1 cellular context compared by ENCODE assay signal in the genomic region with DNA sequence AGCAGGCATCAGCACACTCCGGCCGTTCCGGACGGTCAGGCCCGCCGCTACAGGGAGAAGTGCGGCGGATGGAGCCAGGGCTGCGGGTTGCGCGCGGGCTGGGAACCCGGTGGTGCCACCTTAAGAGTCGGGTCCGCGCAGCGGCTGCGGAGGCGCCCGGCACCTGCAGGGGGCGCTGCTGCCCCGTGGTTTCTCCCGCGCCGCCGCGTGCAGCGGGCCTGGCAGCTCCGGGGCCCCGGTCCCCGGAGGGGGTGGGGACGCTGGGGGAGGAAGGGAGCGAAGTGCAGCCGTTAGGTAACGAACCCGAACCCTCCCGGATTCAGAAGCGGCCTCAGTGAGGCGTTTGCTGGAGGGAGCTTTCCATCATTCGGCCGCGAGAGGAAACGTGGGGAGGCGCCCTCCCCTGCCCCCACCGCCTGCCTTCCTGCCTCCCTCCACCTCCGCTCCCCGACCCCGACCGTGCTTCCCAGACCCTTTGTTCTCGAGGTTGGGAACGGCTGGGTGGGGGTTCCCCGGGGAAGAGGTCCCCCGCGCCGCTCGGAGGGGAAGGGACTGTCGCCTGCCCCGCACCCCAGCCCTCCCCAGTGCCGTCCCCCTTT.
TF ChIP-seq lines count a peak whose summit lies in the region.

No MANE protein-coding gene starts in this region.

TF ChIP-seq in HepG2, 621 proteins besides CTCF, POLR2A, EP300 and RAD21 (continued from another document and continues in another):
- TF ChIP-seq ZNF280B (CRISPR knock-in tag; IDR thresholded peaks at IDR 0.05; ENCODE audit: borderline replicate concordance), result peak; percentile 81; the same call in 1 of the 2 replicates
- no peak for TF ChIP-seq ZC3H4 (CRISPR knock-in tag; IDR thresholded peaks at IDR 0.05; ENCODE audit: borderline replicate concordance)
- TF ChIP-seq NFKB2 (CRISPR knock-in tag; IDR thresholded peaks at IDR 0.05; ENCODE audit: borderline replicate concordance), result peak; percentile 89
- TF ChIP-seq, protein P1, sequence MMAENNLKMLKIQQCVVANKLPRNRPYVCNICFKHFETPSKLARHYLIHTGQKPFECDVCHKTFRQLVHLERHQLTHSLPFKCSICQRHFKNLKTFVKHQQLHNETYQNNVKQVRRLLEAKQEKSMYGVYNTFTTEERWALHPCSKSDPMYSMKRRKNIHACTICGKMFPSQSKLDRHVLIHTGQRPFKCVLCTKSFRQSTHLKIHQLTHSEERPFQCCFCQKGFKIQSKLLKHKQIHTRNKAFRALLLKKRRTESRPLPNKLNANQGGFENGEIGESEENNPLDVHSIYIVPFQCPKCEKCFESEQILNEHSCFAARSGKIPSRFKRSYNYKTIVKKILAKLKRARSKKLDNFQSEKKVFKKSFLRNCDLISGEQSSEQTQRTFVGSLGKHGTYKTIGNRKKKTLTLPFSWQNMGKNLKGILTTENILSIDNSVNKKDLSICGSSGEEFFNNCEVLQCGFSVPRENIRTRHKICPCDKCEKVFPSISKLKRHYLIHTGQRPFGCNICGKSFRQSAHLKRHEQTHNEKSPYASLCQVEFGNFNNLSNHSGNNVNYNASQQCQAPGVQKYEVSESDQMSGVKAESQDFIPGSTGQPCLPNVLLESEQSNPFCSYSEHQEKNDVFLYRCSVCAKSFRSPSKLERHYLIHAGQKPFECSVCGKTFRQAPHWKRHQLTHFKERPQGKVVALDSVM (CRISPR knock-in tag; IDR thresholded peaks at IDR 0.05), result peak; percentile 69; the same call in 1 of the 2 replicates
- peak; percentile 67 for TF ChIP-seq HNRNPLL (IDR thresholded peaks at IDR 0.05; ENCODE audit: low read depth, low read length, poor library complexity, severe bottlenecking)
- no peak for TF ChIP-seq ZBTB40 (IDR thresholded peaks at IDR 0.05)
- TF ChIP-seq ZBTB40 (CRISPR knock-in tag; IDR thresholded peaks at IDR 0.05), result peak; percentile 65; the same call in 1 of the 2 replicates
- 0 out of 2 replicates have a peak, but pooled peaks have one; percentile 37 for TF ChIP-seq ZNF576 (CRISPR knock-in tag; IDR thresholded peaks at IDR 0.05)
- TF ChIP-seq PAX8 (CRISPR knock-in tag; IDR thresholded peaks at IDR 0.05; ENCODE audit: borderline replicate concordance), result no peak
- no peak for TF ChIP-seq ZNF3 (CRISPR knock-in tag; IDR thresholded peaks at IDR 0.05)
- TF ChIP-seq ZNF670 (CRISPR knock-in tag; IDR thresholded peaks at IDR 0.05; ENCODE audit: borderline replicate concordance), result no peak; the same call in 1 of the 2 replicates
- peak in 1 of 2 experiments; percentile 52; a peak in 1 of 4 replicates for TF ChIP-seq NR2F1 (CRISPR knock-in tag; IDR thresholded peaks at IDR 0.05)
- peak; percentile 85 for TF ChIP-seq ZNF451 (CRISPR knock-in tag; IDR thresholded peaks at IDR 0.05)
- TF ChIP-seq GATA4 (IDR thresholded peaks at IDR 0.05; ENCODE audit: borderline replicate concordance, low read depth), result peak; percentile 80
- TF ChIP-seq PCBP1 (IDR thresholded peaks at IDR 0.05; ENCODE audit: borderline replicate concordance, low read depth, low read length), result peak; percentile 98
- TF ChIP-seq PRDM10 (CRISPR knock-in tag; IDR thresholded peaks at IDR 0.05; ENCODE audit: low read depth), result no peak; the same call in 1 of the 2 replicates
- no peak; the same call in 1 of the 2 replicates for TF ChIP-seq TBX3 (IDR thresholded peaks at IDR 0.05; ENCODE audit: borderline replicate concordance)
- no peak for TF ChIP-seq NR3C1 (CRISPR knock-in tag; IDR thresholded peaks at IDR 0.05)
- peak; percentile 91; the same call in 1 of the 2 replicates for TF ChIP-seq SIN3A (IDR thresholded peaks at IDR 0.05; ENCODE audit: borderline replicate concordance, low read depth, low read length)
- no peak for TF ChIP-seq PAWR (CRISPR knock-in tag; IDR thresholded peaks at IDR 0.05; ENCODE audit: borderline replicate concordance)
- TF ChIP-seq, protein P2, sequence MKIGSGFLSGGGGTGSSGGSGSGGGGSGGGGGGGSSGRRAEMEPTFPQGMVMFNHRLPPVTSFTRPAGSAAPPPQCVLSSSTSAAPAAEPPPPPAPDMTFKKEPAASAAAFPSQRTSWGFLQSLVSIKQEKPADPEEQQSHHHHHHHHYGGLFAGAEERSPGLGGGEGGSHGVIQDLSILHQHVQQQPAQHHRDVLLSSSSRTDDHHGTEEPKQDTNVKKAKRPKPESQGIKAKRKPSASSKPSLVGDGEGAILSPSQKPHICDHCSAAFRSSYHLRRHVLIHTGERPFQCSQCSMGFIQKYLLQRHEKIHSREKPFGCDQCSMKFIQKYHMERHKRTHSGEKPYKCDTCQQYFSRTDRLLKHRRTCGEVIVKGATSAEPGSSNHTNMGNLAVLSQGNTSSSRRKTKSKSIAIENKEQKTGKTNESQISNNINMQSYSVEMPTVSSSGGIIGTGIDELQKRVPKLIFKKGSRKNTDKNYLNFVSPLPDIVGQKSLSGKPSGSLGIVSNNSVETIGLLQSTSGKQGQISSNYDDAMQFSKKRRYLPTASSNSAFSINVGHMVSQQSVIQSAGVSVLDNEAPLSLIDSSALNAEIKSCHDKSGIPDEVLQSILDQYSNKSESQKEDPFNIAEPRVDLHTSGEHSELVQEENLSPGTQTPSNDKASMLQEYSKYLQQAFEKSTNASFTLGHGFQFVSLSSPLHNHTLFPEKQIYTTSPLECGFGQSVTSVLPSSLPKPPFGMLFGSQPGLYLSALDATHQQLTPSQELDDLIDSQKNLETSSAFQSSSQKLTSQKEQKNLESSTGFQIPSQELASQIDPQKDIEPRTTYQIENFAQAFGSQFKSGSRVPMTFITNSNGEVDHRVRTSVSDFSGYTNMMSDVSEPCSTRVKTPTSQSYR (CRISPR knock-in tag; IDR thresholded peaks at IDR 0.05; ENCODE audit: borderline replicate concordance), result peak; percentile 98
- TF ChIP-seq, protein P3, sequence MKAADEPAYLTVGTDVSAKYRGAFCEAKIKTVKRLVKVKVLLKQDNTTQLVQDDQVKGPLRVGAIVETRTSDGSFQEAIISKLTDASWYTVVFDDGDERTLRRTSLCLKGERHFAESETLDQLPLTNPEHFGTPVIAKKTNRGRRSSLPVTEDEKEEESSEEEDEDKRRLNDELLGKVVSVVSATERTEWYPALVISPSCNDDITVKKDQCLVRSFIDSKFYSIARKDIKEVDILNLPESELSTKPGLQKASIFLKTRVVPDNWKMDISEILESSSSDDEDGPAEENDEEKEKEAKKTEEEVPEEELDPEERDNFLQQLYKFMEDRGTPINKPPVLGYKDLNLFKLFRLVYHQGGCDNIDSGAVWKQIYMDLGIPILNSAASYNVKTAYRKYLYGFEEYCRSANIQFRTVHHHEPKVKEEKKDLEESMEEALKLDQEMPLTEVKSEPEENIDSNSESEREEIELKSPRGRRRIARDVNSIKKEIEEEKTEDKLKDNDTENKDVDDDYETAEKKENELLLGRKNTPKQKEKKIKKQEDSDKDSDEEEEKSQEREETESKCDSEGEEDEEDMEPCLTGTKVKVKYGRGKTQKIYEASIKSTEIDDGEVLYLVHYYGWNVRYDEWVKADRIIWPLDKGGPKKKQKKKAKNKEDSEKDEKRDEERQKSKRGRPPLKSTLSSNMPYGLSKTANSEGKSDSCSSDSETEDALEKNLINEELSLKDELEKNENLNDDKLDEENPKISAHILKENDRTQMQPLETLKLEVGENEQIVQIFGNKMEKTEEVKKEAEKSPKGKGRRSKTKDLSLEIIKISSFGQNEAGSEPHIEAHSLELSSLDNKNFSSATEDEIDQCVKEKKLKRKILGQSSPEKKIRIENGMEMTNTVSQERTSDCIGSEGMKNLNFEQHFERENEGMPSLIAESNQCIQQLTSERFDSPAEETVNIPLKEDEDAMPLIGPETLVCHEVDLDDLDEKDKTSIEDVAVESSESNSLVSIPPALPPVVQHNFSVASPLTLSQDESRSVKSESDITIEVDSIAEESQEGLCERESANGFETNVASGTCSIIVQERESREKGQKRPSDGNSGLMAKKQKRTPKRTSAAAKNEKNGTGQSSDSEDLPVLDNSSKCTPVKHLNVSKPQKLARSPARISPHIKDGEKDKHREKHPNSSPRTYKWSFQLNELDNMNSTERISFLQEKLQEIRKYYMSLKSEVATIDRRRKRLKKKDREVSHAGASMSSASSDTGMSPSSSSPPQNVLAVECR (CRISPR knock-in tag; IDR thresholded peaks at IDR 0.05; ENCODE audit: borderline replicate concordance), result peak; percentile 87; the same call in 1 of the 2 replicates
